In the genomic region with DNA sequence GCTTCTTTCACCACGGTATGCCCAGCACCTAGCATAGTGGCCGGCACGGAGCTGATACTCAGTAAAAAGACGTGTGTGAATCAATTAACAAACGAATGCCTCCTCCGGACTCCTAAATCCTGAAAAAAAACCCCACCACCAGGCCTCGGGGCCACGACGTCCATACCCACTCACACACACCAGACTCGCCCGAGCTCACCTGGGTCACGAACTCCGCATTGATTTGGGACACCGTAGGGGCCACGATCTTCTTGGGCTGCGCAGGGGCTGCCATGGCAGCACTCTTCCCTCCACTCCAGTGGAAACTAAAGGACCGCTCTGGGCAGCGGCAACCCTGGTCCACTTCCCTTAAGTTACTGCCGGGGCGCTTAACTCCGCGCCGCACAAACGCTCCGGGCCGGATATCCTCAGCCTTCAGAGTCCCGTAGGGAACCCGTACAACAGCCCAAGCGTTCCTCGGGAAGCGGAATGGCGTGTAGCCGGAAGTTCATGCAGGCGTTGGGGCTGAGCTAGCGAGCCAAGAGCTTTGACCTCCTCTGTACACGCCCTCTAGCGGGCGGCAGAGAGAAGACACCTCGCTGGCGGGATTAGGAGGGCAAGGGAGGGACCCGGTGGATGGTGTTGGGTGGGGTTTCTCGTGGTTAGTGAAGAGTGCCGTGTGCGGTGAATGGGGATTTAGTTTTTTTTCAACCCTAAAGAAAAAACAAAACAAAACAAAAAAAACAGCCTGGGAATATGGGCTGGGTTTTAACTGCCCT, we compare ENCODE assay signal across 8 cellular contexts. TPM values are rescaled to one million over a fixed set of nuclear protein-coding genes. Genes with fewer than 3 reads are reported as not detected.
A peak's percentile ranks its signal among the peaks of the same experiment; 100 is the strongest.
DNase-seq lines count a peak whose midpoint lies in the region; ATAC-seq and TF ChIP-seq lines count a peak whose summit lies in the region.

A gene (minus strand): TSS at position 403 of the 758 bp plus-strand sequence. CDS start 129 bp downstream, at position 274.

- H3K79me2 ChIP-seq in PC-9 (ENCODE audit: low read depth): peaks cover 40% of the 10 kb centered on the region

- WGBS in esophagus, 2 donors: 0% methylated on average over 44 of the region's 44 CpGs

- H3K9me3 ChIP-seq in PC-9 (ENCODE audit: insufficient read depth, low read depth): no peaks in the 10 kb centered on the region
- H3K9me3 ChIP-seq in esophagus (ENCODE audit: control insufficient read depth in 2 of 2, insufficient read depth in 1 of 2, low read depth in 1 of 2, low read length in 1 of 2): no peaks in the 10 kb centered on the region
- no peaks in the 10 kb centered on the region for H3K9me3 ChIP-seq in muscle layer of colon (ENCODE audit: low read length)

- peak within 1 kb of the TSS; percentile 77 for H3K4me3 ChIP-seq in PC-9
- peak within 1 kb of the TSS; percentile 94 for H3K4me3 ChIP-seq in esophagus (ENCODE audit: low read depth in 1 of 2, low read length in 2 of 2)
- H3K4me3 ChIP-seq in muscle layer of colon (ENCODE audit: low read depth in 1 of 2, low read length in 2 of 2): peak within 1 kb of the TSS; percentile 75 to 88

- in situ Hi-C loops in KBM-7 (cut with MboI; ENCODE audit: low pct_unique_long_range_greater_than_20kb, low sequenced_read_pairs): no loop called here

- H3K36me3 ChIP-seq in PC-9 (ENCODE audit: low read depth) (no peaks in the 10 kb centered on the region), esophagus (ENCODE audit: control insufficient read depth in 2 of 2, insufficient read depth in 2 of 2, low read length in 1 of 2) (no peaks in the 10 kb centered on the region), muscle layer of colon (ENCODE audit: insufficient read depth, low read length) (peaks cover 5% of the 10 kb centered on the region)

- H2AFZ ChIP-seq in PC-9: peak within 1 kb of the TSS; percentile 98

- no peaks in the 10 kb centered on the region for H3K9me2 ChIP-seq in PC-9 (ENCODE audit: insufficient read depth)

- peaks cover 9% of the 10 kb centered on the region; the same call in 1 of the 2 replicates for H3K4me1 ChIP-seq in PC-9 (replicated peaks; ENCODE audit: insufficient read depth)
- no peaks in the 10 kb centered on the region for H3K4me1 ChIP-seq in esophagus (ENCODE audit: control insufficient read depth in 2 of 2, insufficient read depth in 2 of 2, low read length in 1 of 2)
- peaks cover 15% of the 10 kb centered on the region for H3K4me1 ChIP-seq in muscle layer of colon (ENCODE audit: insufficient read depth, low read length)

- peak; percentile 99 for ATAC-seq in GM21717 (IDR thresholded peaks at IDR 0.05; ENCODE audit: unreplicated experiment)

- peak within 1 kb of the TSS; percentile 91 for H3K9ac ChIP-seq in muscle layer of colon (ENCODE audit: low read length)

- TF ChIP-seq CTCF in PC-9 (conservative IDR thresholded peaks at IDR 0.05): peak; percentile 56

- H3F3A ChIP-seq in PC-9 (ENCODE audit: insufficient read depth, low read depth): no peaks in the 10 kb centered on the region

- POLR2A ChIA-PET in PC-9 (lab: Charles Lee; ENCODE audit: unreplicated experiment): interaction anchor here (0.5 to 1.9 kb wide), 8 partner anchors 18 to 533 kb away, joined by 3 to 13 read pairs (median 8); a partner anchor contains a TSS

- DNase-seq in DMS79 (lab: John Stamatoyannopoulos, UW) (peak; percentile 70), KBM-7 (peak; percentile 97), PC-9 (peak; percentile 93)
- peak; percentile 89 for DNase-seq in activated T-cell treated with anti-CD3 and anti-CD28 coated beads, Interleukin-2, amount 50 U/mL, for 1 hour
- DNase-seq in stimulated activated CD8-positive, alpha-beta memory T cell treated with anti-CD3 and anti-CD28 coated beads, Interleukin-7, amount 100 ng/mL, for 24 hours (ENCODE audit: low read depth): peak; percentile 77

- intact Hi-C loops in PC-9 (cut with micrococcal nuclease; ENCODE audit: unreplicated experiment): loop anchor here (1.0 kb wide), 1 partner anchor 19 kb away; a partner anchor contains a TSS

- no peaks in the 10 kb centered on the region for H3K27me3 ChIP-seq in PC-9 (ENCODE audit: insufficient read depth, low read depth)
- no peaks in the 10 kb centered on the region for H3K27me3 ChIP-seq in esophagus (ENCODE audit: control insufficient read depth in 1 of 2, insufficient read depth in 2 of 2, low read length in 2 of 2)
- H3K27me3 ChIP-seq in muscle layer of colon (ENCODE audit: control insufficient read depth in 1 of 2, insufficient read depth in 2 of 2, low read length in 2 of 2): no peaks in the 10 kb centered on the region

- peaks cover under 1% of the 10 kb centered on the region; the same call in 1 of the 2 replicates for H4K20me1 ChIP-seq in PC-9 (ENCODE audit: insufficient read depth)

- H3K27ac ChIP-seq in PC-9 (0 out of 2 replicates have a peak within 1 kb of the TSS, but pooled peaks have one; percentile 25), esophagus (ENCODE audit: low read depth in 2 of 2, low read length in 1 of 2) (peak within 1 kb of the TSS; percentile 79 to 91), muscle layer of colon (ENCODE audit: low read depth, low read length) (peak within 1 kb of the TSS; percentile 73)

- TSS peak; percentile 66 for BruUV-seq in PC-9 (replicated peaks; lab: Mats Ljungman, UMichigan)

- CTCF ChIA-PET in PC-9 (lab: Charles Lee): interaction anchor here (0.5 to 1.3 kb wide), 4 partner anchors 15 to 57 kb away, joined by 3 to 7 read pairs (median 4); a partner anchor contains a TSS

- H3K4me2 ChIP-seq in PC-9: peak within 1 kb of the TSS; percentile 95

RNA-seq across cellular contexts. Expression of the gene that starts here (rescaled TPM):
- total RNA-seq in PC-9 (2021): 24.1 and 33.6 TPM in 2 replicates
- polyA plus RNA-seq in esophagus: 10 to 100 TPM; 13.2 to 14.5 TPM

Comparison
In these comparisons a context has a peak if more than half of its experiments do, and no peak if none do; other contexts are left out.
1. Peak in every context shown above with its lines: DNase-seq, ATAC-seq, H3K4me3 ChIP-seq and H3K27ac ChIP-seq.
2. H3K27ac ChIP-seq: peak in every context shown above with its lines; median percentile 85 in esophagus; 73 in muscle layer of colon; 25 in PC-9.